29 cellular contexts compared by ENCODE assay signal in the genomic region with DNA sequence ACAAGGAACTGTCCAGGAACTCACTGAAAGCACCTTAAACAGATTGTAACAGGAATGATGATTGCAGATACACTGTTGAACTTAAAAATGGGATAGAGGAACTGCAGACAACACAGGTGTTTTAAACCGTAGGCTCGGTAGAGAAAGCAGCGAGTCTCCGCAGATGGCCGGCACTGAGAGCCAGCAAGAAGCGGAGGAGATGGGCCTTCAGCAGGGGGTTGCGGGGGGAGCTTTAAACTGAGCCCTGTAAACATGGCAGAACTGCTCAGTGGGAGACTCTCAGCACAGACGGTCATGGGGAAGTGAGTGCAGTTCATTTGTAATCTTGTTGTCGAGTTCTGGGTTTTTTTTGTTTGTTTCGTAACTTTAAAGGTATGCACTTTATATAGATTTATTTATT.
"Had no signal": no experiment of that assay in that cellular context is flagged by ENCODE, and none has a peak within 500 bp of the region (broad histone marks: within the 10 kb centered on the region; RNA-seq: fewer than 3 reads in every experiment).

No MANE protein-coding gene starts in this region.

- H3K4me1 Mint-ChIP-seq: central memory CD8-positive, alpha-beta T cell; stimulated activated naive B cell treated with anti-CD40 and anti-IgM and Interleukin-4, amounts not matched to agents 10 μg/mL and 1 μg/mL and 100 μg/mL, for 72 hours had no signal

- DNase-seq: activated CD4-positive, alpha-beta T cell treated with anti-CD3 and anti-CD28 coated beads, Interleukin-2, amount 10 ng/mL, durations not matched to agents 7 days and 5 days; activated CD4-positive, CD25-positive, alpha-beta regulatory T cell treated with anti-CD3 and anti-CD28 coated beads, Interleukin-2, amount 50 U/mL, for 72 hours; activated CD8-positive, alpha-beta T cell treated with anti-CD3 and anti-CD28 coated beads for 36 hours; activated gamma-delta T cell treated with Interleukin-2 at 50 U/mL for 16 hours; activated naive CD4-positive, alpha-beta T cell treated with anti-CD3 and anti-CD28 coated beads, Interleukin-2, amount 50 U/mL, for 16 hours; activated naive CD8-positive, alpha-beta T cell treated with anti-CD3 and anti-CD28 coated beads, Interleukin-2, amount 50 U/mL, for 24 hours; activated T-cell treated with anti-CD3 and anti-CD28 coated beads, Interleukin-2, amount 50 U/mL, for 4 hours; amygdala; cortex of kidney; foreskin melanocyte; left lung; lower lobe of right lung; mesendoderm; nucleus accumbens; stimulated activated CD4-positive, alpha-beta T cell treated with anti-CD3 and anti-CD28 coated beads, Interleukin-1b, Interleukin-23, amount 100 ng/mL, for 48 hours; stimulated activated naive B cell treated with anti-CD40 and anti-IgM and Interleukin-4, amounts not matched to agents 10 μg/mL and 1 μg/mL and 100 μg/mL, for 72 hours; stomach; T-helper 17 cell; T1000; thyroid gland; upper lobe of left lung; WERI-Rb-1 had no signal

- H3K9me3 ChIP-seq: esophagus muscularis mucosa, left lung, lower lobe of right lung, right atrium auricular region, stomach, thyroid gland, upper lobe of left lung had no signal

- H3K27me3 Mint-ChIP-seq: activated CD4-positive, alpha-beta T cell treated with anti-CD3 and anti-CD28 coated beads, Interleukin-2, amount 10 ng/mL, durations not matched to agents 7 days and 5 days; activated CD8-positive, alpha-beta T cell treated with anti-CD3 and anti-CD28 coated beads for 36 hours; activated naive CD8-positive, alpha-beta T cell treated with anti-CD3 and anti-CD28 coated beads, Interleukin-2, amount 50 U/mL, for 24 hours; activated T-helper 17 cell treated with anti-CD3 and anti-CD28 coated beads, Interleukin-2, amount 50 U/mL, for 72 hours; central memory CD8-positive, alpha-beta T cell; natural killer cell treated with Interleukin-12 subunit alpha and Interleukin-12 subunit beta and Interleukin-15 and Interleukin-18, amount 100 ng/mL, for 72 hours; stimulated activated naive B cell treated with anti-CD40 and anti-IgM and Interleukin-4, amounts not matched to agents 10 μg/mL and 1 μg/mL and 100 μg/mL, for 72 hours had no signal

- H3K4me3 ChIP-seq: esophagus muscularis mucosa, left lung, lower lobe of right lung, right atrium auricular region, smooth muscle cell, stomach, thyroid gland, upper lobe of left lung had no signal

- H3K4me3 Mint-ChIP-seq: activated CD4-positive, alpha-beta T cell treated with anti-CD3 and anti-CD28 coated beads, Interleukin-2, amount 10 ng/mL, durations not matched to agents 7 days and 5 days; activated CD8-positive, alpha-beta T cell treated with anti-CD3 and anti-CD28 coated beads for 36 hours; activated naive CD8-positive, alpha-beta T cell treated with anti-CD3 and anti-CD28 coated beads, Interleukin-2, amount 50 U/mL, for 24 hours; activated T-cell treated with anti-CD3 and anti-CD28 coated beads, Interleukin-2, amount 50 U/mL, for 4 hours; central memory CD8-positive, alpha-beta T cell; natural killer cell treated with Interleukin-12 subunit alpha and Interleukin-12 subunit beta and Interleukin-15 and Interleukin-18, amount 100 ng/mL, for 72 hours; stimulated activated naive B cell treated with anti-CD40 and anti-IgM and Interleukin-4, amounts not matched to agents 10 μg/mL and 1 μg/mL and 100 μg/mL, for 72 hours; T-helper 17 cell had no signal

- H3K36me3 Mint-ChIP-seq: natural killer cell treated with Interleukin-12 subunit alpha and Interleukin-12 subunit beta and Interleukin-15 and Interleukin-18, amount 100 ng/mL, for 72 hours had no signal

- H3K27ac ChIP-seq: left lung, lower lobe of right lung, parathyroid adenoma, right atrium auricular region, stomach, thyroid gland, upper lobe of left lung, WERI-Rb-1 had no signal

- H3K4me1 ChIP-seq: left lung, lower lobe of right lung, upper lobe of left lung had no signal

- H3K27me3 ChIP-seq: esophagus muscularis mucosa, left lung, right atrium auricular region, stomach, thyroid gland, upper lobe of left lung had no signal

- H3K9me3 Mint-ChIP-seq: activated CD4-positive, alpha-beta T cell treated with anti-CD3 and anti-CD28 coated beads, Interleukin-2, amount 10 ng/mL, durations not matched to agents 7 days and 5 days; activated CD8-positive, alpha-beta T cell treated with anti-CD3 and anti-CD28 coated beads for 36 hours; activated naive CD8-positive, alpha-beta T cell treated with anti-CD3 and anti-CD28 coated beads, Interleukin-2, amount 50 U/mL, for 24 hours; activated T-cell treated with anti-CD3 and anti-CD28 coated beads, Interleukin-2, amount 50 U/mL, for 4 hours; activated T-helper 17 cell treated with anti-CD3 and anti-CD28 coated beads, Interleukin-2, amount 50 U/mL, for 72 hours; central memory CD8-positive, alpha-beta T cell; natural killer cell treated with Interleukin-12 subunit alpha and Interleukin-12 subunit beta and Interleukin-15 and Interleukin-18, amount 100 ng/mL, for 72 hours; stimulated activated naive B cell treated with anti-CD40 and anti-IgM and Interleukin-4, amounts not matched to agents 10 μg/mL and 1 μg/mL and 100 μg/mL, for 72 hours had no signal

- H3K27ac Mint-ChIP-seq: activated CD4-positive, alpha-beta T cell treated with anti-CD3 and anti-CD28 coated beads, Interleukin-2, amount 10 ng/mL, durations not matched to agents 7 days and 5 days; activated naive CD8-positive, alpha-beta T cell treated with anti-CD3 and anti-CD28 coated beads, Interleukin-2, amount 50 U/mL, for 24 hours; natural killer cell treated with Interleukin-12 subunit alpha and Interleukin-12 subunit beta and Interleukin-15 and Interleukin-18, amount 100 ng/mL, for 72 hours; T-helper 17 cell had no signal
